Comparison of ENCODE assay signal across 1 cellular context in the genomic region with DNA sequence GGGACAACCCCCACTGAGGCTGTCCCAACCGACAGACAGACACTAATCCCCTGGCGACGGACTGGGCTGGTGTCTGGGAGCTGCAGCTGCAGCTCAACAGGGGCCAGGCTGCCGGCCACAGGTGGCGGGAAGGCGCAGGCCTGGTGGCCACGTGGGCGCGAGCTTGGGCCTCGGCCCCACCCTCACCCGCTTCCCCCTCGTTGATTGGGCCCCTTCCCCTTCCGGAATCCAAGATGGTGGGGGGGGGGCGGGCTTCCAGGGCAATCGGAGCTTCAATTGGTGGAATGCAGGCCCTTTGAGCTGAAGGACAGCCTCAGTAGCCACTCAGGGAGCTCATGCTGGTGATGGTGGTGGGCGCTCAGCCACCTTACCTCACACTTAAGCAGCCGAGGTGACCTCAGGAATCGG.
TF ChIP-seq lines count a peak whose summit lies in the region.

No MANE protein-coding gene starts in this region.

TF ChIP-seq in H1, 55 proteins besides CTCF, POLR2A, EP300 and RAD21 (continued from another document):
- TF ChIP-seq MAFK (IDR thresholded peaks at IDR 0.05; ENCODE audit: low read depth, low read length), result no peak
- TF ChIP-seq ASH2L (IDR thresholded peaks at IDR 0.05; ENCODE audit: low read length), result no peak
- TF ChIP-seq RBBP5 (IDR thresholded peaks at IDR 0.05; ENCODE audit: borderline replicate concordance, low read depth, low read length), result no peak
- 0 out of 2 replicates have a peak, but pooled peaks have one; percentile 39 for TF ChIP-seq SP1 (IDR thresholded peaks at IDR 0.05; ENCODE audit: low read depth, low read length)
